Comparison of ENCODE assay signal across 17 cellular contexts in the genomic region with DNA sequence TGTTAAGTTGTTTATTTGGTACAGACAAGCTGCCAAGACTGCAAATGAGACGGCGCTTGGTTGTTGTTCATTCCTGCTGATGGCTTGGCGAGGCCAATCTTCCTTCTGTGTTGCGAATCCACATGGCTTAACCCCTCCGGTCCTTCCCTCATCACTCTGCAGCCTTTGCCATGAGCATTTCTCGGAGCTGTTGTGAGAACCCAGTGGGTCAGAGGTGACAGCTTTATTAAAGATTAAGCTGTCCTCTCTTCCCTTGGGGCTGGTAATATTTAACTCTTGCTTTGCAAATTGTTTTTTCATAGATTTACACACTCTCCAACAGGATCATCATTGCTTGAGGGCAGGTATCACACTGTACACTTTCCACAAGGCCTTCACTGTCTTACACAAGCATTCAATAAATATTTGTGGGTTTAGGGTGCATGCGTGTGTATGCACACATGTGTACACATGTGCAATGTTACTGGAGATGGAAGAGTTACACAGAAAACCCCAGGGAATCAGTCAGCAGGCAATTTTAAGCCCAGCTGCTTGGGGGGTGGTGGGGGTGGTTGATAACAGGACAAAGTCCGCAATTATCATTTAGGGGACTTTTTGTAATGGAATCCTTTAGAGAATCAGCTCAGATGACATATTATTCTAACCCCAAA. TPM values are rescaled to one million over a fixed set of nuclear protein-coding genes. Genes with fewer than 3 reads are reported as not detected.
DNase-seq lines count a peak whose midpoint lies in the region; ATAC-seq lines count a peak whose summit lies in the region.
"Had no signal": no experiment of that assay in that cellular context is flagged by ENCODE, and none has a peak within 500 bp of the region (broad histone marks: within the 10 kb centered on the region; RNA-seq: fewer than 3 reads in every experiment).

No MANE protein-coding gene starts in this region.

- DNase-seq in NCI-H345 (lab: John Stamatoyannopoulos, UW) (peak; percentile 23), NCI-H345 treated with DMSO at 0.1 percent for 48 hours (lab: John Stamatoyannopoulos, UW; ENCODE audit: unreplicated experiment) (no peak), astrocyte of the hippocampus (ENCODE audit: low read depth, low spot score) (peak; percentile 39), left colon (peak in 1 of 2 donors; percentile 25), superior temporal gyrus (ENCODE audit: extremely low spot score) (peak; percentile 39), A172 (ENCODE audit: low spot score) (no peak), putamen (ENCODE audit: low spot score) (no peak), GOT3 (lab: John Stamatoyannopoulos, UW) (no peak)
- DNase-seq: activated CD4-positive, alpha-beta T cell treated with anti-CD3 and anti-CD28 coated beads for 36 hours; activated naive CD8-positive, alpha-beta T cell treated with anti-CD3 and anti-CD28 coated beads, Interleukin-2, amount 50 U/mL, for 24 hours; activated T-cell treated with anti-CD3 and anti-CD28 coated beads, Interleukin-2, amount 50 U/mL, for 1 hour; Calu3; NCI-H1048; NCI-H510A treated with DMSO at 0.1 percent for 48 hours; transverse colon had no signal

- ATAC-seq in left colon = peak; percentile 56
- ATAC-seq: activated CD4-positive, alpha-beta T cell treated with anti-CD3 and anti-CD28 coated beads for 36 hours; activated naive CD8-positive, alpha-beta T cell treated with anti-CD3 and anti-CD28 coated beads, Interleukin-2, amount 50 U/mL, for 24 hours had no signal

- intact Hi-C loops in left colon (cut with DNase I, micrococcal nuclease) = no loop called here

RNA-seq across cellular contexts. Expression of a gene that starts 27.7 kb away (rescaled TPM):
- 1 to 10 TPM in 1 of 2 donors, under 1 TPM in 1; 0.43 to 1.1 TPM for total RNA-seq in left colon
- 0.14 and 0.71 TPM in 2 replicates for total RNA-seq in A172 (2014; rRNA removed; shearing (Covaris generic))
- total RNA-seq: activated CD4-positive, alpha-beta T cell treated with anti-CD3 and anti-CD28 coated beads for 36 hours; Calu3; fibroblast of villous mesenchyme; T-helper 1 cell treated with Interleukin-12 subunit alpha and Interleukin-12 subunit beta and Interleukin-4 antibody, amounts not matched to agents 30 ng/mL and 1 ng/mL, for 36 hours had no signal

Comparison
In these comparisons a context has a peak if more than half of its experiments do, and no peak if none do; other contexts are left out.
1. DNase-seq: peak in NCI-H345 (single experiment), astrocyte of the hippocampus (single experiment) and superior temporal gyrus (single experiment); none in NCI-H345 treated with DMSO at 0.1 percent for 48 hours (single experiment), A172 (single experiment), putamen (single experiment) and GOT3 (single experiment).